In the genomic region with DNA sequence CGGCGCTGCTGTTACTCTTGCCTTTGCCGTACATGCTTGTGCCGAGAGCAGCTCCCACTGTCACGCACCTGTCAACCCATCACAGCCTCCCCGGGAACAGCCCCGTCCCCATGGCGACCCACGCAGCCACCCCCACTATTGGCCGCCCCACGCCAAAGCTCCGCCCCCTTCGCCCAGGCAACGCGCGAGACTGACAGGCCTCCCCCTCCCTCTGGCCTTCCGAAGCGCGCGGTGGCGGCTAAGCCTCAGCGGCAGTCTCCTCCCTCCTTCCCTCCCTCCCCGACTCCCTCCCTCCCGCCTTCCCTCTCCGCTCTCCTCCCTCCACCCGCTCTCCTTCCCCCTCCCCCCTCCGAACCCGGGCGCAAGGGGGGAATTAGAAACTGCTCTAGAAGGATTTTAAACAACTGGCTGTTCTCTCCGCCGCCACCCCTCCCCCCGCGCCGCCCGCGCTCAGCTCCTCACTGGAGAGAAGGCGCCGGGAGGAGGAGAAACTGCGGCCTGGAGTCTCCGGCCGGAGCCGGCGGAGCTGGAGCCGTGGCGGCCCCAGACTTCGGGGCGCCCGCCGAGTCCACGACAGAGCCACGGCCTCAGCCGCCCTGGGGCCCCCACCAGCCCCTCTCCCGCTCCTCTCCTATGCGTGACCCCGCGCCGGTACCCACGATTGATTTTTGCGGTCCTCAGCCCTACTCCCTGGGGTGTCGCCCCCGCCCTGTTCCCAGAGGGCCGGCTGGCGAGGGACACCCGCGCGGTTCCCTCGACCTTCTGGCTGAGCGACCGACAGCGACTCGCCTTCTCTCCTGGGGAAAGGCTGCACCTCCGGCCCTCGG, we compare ENCODE assay signal across 1 cellular context.
TF ChIP-seq lines count a peak whose summit lies in the region.

A gene (minus strand): TSS at position 89 of the 827 bp plus-strand sequence. CDS start 55 bp downstream, at position 34.

TF ChIP-seq in K562, 482 proteins besides CTCF, POLR2A, EP300 and RAD21 (continued from another document and continues in another):
- TF ChIP-seq, protein P1, sequence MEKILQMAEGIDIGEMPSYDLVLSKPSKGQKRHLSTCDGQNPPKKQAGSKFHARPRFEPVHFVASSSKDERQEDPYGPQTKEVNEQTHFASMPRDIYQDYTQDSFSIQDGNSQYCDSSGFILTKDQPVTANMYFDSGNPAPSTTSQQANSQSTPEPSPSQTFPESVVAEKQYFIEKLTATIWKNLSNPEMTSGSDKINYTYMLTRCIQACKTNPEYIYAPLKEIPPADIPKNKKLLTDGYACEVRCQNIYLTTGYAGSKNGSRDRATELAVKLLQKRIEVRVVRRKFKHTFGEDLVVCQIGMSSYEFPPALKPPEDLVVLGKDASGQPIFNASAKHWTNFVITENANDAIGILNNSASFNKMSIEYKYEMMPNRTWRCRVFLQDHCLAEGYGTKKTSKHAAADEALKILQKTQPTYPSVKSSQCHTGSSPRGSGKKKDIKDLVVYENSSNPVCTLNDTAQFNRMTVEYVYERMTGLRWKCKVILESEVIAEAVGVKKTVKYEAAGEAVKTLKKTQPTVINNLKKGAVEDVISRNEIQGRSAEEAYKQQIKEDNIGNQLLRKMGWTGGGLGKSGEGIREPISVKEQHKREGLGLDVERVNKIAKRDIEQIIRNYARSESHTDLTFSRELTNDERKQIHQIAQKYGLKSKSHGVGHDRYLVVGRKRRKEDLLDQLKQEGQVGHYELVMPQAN (IDR thresholded peaks at IDR 0.05; ENCODE audit: borderline replicate concordance): no peak
- TF ChIP-seq, protein P2, sequence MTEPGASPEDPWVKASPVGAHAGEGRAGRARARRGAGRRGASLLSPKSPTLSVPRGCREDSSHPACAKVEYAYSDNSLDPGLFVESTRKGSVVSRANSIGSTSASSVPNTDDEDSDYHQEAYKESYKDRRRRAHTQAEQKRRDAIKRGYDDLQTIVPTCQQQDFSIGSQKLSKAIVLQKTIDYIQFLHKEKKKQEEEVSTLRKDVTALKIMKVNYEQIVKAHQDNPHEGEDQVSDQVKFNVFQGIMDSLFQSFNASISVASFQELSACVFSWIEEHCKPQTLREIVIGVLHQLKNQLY (CRISPR knock-in tag; conservative IDR thresholded peaks at IDR 0.05): no peak
- TF ChIP-seq ZNF445 (CRISPR knock-in tag; IDR thresholded peaks at IDR 0.05; ENCODE audit: low read depth): no peak
- TF ChIP-seq SPI1 (IDR thresholded peaks at IDR 0.05; ENCODE audit: borderline replicate concordance, low read depth, low read length): no peak
- peak; percentile 97 for TF ChIP-seq U2AF1 (optimal IDR thresholded peaks at IDR 0.05; ENCODE audit: low read depth, low read length)
- TF ChIP-seq, protein P3, sequence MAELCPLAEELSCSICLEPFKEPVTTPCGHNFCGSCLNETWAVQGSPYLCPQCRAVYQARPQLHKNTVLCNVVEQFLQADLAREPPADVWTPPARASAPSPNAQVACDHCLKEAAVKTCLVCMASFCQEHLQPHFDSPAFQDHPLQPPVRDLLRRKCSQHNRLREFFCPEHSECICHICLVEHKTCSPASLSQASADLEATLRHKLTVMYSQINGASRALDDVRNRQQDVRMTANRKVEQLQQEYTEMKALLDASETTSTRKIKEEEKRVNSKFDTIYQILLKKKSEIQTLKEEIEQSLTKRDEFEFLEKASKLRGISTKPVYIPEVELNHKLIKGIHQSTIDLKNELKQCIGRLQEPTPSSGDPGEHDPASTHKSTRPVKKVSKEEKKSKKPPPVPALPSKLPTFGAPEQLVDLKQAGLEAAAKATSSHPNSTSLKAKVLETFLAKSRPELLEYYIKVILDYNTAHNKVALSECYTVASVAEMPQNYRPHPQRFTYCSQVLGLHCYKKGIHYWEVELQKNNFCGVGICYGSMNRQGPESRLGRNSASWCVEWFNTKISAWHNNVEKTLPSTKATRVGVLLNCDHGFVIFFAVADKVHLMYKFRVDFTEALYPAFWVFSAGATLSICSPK (IDR thresholded peaks at IDR 0.05; ENCODE audit: borderline replicate concordance): no peak
- peak; percentile 93 for TF ChIP-seq BMI1 (IDR thresholded peaks at IDR 0.05; ENCODE audit: low read length)
- TF ChIP-seq HDAC6 (IDR thresholded peaks at IDR 0.05; ENCODE audit: low read depth, low read length): no peak
- TF ChIP-seq, protein P4, sequence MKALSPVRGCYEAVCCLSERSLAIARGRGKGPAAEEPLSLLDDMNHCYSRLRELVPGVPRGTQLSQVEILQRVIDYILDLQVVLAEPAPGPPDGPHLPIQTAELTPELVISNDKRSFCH (CRISPR knock-in tag; IDR thresholded peaks at IDR 0.05): no peak
- TF ChIP-seq, protein P4 (tag; IDR thresholded peaks at IDR 0.05): peak; percentile 81
- 0 out of 2 replicates have a peak, but pooled peaks have one; percentile 76 for TF ChIP-seq HEY1 (CRISPR knock-in tag; IDR thresholded peaks at IDR 0.05; ENCODE audit: borderline replicate concordance)
- TF ChIP-seq KDM2B (CRISPR knock-in tag; IDR thresholded peaks at IDR 0.05): peak; percentile 79; the same call in 1 of the 2 replicates
- no peak for TF ChIP-seq TSC22D4 (tag; IDR thresholded peaks at IDR 0.05)
- TF ChIP-seq ZNF589 (CRISPR knock-in tag; IDR thresholded peaks at IDR 0.05; ENCODE audit: low read depth): no peak
- peak in 1 of 2 experiments; percentile 96; a peak in 2 of 4 replicates for TF ChIP-seq CSDE1 (IDR thresholded peaks at IDR 0.05)
- TF ChIP-seq, protein P5, sequence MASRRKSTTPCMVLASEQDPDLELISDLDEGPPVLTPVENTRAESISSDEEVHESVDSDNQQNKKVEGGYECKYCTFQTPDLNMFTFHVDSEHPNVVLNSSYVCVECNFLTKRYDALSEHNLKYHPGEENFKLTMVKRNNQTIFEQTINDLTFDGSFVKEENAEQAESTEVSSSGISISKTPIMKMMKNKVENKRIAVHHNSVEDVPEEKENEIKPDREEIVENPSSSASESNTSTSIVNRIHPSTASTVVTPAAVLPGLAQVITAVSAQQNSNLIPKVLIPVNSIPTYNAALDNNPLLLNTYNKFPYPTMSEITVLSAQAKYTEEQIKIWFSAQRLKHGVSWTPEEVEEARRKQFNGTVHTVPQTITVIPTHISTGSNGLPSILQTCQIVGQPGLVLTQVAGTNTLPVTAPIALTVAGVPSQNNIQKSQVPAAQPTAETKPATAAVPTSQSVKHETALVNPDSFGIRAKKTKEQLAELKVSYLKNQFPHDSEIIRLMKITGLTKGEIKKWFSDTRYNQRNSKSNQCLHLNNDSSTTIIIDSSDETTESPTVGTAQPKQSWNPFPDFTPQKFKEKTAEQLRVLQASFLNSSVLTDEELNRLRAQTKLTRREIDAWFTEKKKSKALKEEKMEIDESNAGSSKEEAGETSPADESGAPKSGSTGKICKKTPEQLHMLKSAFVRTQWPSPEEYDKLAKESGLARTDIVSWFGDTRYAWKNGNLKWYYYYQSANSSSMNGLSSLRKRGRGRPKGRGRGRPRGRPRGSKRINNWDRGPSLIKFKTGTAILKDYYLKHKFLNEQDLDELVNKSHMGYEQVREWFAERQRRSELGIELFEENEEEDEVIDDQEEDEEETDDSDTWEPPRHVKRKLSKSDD (conservative IDR thresholded peaks at IDR 0.05; ENCODE audit: low read length): no peak
- no peak for TF ChIP-seq MAFF (IDR thresholded peaks at IDR 0.05; ENCODE audit: low read length)
- TF ChIP-seq, protein P6, sequence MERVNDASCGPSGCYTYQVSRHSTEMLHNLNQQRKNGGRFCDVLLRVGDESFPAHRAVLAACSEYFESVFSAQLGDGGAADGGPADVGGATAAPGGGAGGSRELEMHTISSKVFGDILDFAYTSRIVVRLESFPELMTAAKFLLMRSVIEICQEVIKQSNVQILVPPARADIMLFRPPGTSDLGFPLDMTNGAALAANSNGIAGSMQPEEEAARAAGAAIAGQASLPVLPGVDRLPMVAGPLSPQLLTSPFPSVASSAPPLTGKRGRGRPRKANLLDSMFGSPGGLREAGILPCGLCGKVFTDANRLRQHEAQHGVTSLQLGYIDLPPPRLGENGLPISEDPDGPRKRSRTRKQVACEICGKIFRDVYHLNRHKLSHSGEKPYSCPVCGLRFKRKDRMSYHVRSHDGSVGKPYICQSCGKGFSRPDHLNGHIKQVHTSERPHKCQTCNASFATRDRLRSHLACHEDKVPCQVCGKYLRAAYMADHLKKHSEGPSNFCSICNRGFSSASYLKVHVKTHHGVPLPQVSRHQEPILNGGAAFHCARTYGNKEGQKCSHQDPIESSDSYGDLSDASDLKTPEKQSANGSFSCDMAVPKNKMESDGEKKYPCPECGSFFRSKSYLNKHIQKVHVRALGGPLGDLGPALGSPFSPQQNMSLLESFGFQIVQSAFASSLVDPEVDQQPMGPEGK (CRISPR knock-in tag; IDR thresholded peaks at IDR 0.05; ENCODE audit: borderline replicate concordance): no peak
- no peak; a peak in 2 of 4 replicates for TF ChIP-seq ETV6 (IDR thresholded peaks at IDR 0.05; ENCODE audit: borderline replicate concordance in 1 of 2, low read depth in 2 of 2, low read length in 1 of 2)
- TF ChIP-seq ETV6 (CRISPR knock-in tag; IDR thresholded peaks at IDR 0.05; ENCODE audit: borderline replicate concordance): no peak
- no peak for TF ChIP-seq SNRNP70 (optimal IDR thresholded peaks at IDR 0.05; ENCODE audit: low read depth, low read length)
- TF ChIP-seq, protein P7, sequence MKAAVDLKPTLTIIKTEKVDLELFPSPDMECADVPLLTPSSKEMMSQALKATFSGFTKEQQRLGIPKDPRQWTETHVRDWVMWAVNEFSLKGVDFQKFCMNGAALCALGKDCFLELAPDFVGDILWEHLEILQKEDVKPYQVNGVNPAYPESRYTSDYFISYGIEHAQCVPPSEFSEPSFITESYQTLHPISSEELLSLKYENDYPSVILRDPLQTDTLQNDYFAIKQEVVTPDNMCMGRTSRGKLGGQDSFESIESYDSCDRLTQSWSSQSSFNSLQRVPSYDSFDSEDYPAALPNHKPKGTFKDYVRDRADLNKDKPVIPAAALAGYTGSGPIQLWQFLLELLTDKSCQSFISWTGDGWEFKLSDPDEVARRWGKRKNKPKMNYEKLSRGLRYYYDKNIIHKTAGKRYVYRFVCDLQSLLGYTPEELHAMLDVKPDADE (conservative IDR thresholded peaks at IDR 0.05; ENCODE audit: control insufficient read depth, low read depth, low read length): peak; percentile 78; the same call in 1 of the 2 replicates
- no peak for TF ChIP-seq CAMTA2 (CRISPR knock-in tag; conservative IDR thresholded peaks at IDR 0.05)
- TF ChIP-seq, protein P8, sequence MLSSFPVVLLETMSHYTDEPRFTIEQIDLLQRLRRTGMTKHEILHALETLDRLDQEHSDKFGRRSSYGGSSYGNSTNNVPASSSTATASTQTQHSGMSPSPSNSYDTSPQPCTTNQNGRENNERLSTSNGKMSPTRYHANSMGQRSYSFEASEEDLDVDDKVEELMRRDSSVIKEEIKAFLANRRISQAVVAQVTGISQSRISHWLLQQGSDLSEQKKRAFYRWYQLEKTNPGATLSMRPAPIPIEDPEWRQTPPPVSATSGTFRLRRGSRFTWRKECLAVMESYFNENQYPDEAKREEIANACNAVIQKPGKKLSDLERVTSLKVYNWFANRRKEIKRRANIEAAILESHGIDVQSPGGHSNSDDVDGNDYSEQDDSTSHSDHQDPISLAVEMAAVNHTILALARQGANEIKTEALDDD (IDR thresholded peaks at IDR 0.05): peak; percentile 21; the same call in 1 of the 2 replicates
- no peak for TF ChIP-seq HIVEP1 (CRISPR knock-in tag; IDR thresholded peaks at IDR 0.05)
- TF ChIP-seq SMAD4 (CRISPR knock-in tag; conservative IDR thresholded peaks at IDR 0.05): peak; percentile 99
- no peak for TF ChIP-seq ZBTB8A (IDR thresholded peaks at IDR 0.05; ENCODE audit: partially characterized antibody)
- TF ChIP-seq, protein P9, sequence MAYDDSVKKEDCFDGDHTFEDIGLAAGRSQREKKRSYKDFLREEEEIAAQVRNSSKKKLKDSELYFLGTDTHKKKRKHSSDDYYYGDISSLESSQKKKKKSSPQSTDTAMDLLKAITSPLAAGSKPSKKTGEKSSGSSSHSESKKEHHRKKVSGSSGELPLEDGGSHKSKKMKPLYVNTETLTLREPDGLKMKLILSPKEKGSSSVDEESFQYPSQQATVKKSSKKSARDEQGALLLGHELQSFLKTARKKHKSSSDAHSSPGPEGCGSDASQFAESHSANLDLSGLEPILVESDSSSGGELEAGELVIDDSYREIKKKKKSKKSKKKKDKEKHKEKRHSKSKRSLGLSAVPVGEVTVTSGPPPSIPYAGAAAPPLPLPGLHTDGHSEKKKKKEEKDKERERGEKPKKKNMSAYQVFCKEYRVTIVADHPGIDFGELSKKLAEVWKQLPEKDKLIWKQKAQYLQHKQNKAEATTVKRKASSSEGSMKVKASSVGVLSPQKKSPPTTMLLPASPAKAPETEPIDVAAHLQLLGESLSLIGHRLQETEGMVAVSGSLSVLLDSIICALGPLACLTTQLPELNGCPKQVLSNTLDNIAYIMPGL (CRISPR knock-in tag; IDR thresholded peaks at IDR 0.05): 0 out of 2 replicates have a peak, but pooled peaks have one; percentile 38
- peak; percentile 61 for TF ChIP-seq CTBP1 (IDR thresholded peaks at IDR 0.05; ENCODE audit: borderline replicate concordance)
- TF ChIP-seq TEAD1 (CRISPR knock-in tag; IDR thresholded peaks at IDR 0.05): peak; percentile 25 to 38; a peak in 1 of 4 replicates
- TF ChIP-seq HMG20A (CRISPR knock-in tag; conservative IDR thresholded peaks at IDR 0.05): no peak
- peak; percentile 79 for TF ChIP-seq NFRKB (IDR thresholded peaks at IDR 0.05; ENCODE audit: low read depth)
- TF ChIP-seq TCF7L2 (IDR thresholded peaks at IDR 0.05; ENCODE audit: low read depth, low read length): no peak
- TF ChIP-seq, protein P10, sequence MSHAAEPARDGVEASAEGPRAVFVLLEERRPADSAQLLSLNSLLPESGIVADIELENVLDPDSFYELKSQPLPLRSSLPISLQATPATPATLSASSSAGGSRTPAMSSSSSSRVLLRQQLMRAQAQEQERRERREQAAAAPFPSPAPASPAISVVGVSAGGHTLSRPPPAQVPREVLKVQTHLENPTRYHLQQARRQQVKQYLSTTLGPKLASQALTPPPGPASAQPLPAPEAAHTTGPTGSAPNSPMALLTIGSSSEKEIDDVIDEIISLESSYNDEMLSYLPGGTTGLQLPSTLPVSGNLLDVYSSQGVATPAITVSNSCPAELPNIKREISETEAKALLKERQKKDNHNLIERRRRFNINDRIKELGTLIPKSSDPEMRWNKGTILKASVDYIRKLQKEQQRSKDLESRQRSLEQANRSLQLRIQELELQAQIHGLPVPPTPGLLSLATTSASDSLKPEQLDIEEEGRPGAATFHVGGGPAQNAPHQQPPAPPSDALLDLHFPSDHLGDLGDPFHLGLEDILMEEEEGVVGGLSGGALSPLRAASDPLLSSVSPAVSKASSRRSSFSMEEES (CRISPR knock-in tag; IDR thresholded peaks at IDR 0.05): no peak
- TF ChIP-seq RAD51 (IDR thresholded peaks at IDR 0.05; ENCODE audit: borderline replicate concordance, low read depth): no peak
- TF ChIP-seq HMG20B (CRISPR knock-in tag; IDR thresholded peaks at IDR 0.05): no peak
- TF ChIP-seq BDP1 (IDR thresholded peaks at IDR 0.05; ENCODE audit: insufficient read depth, insufficient read length): no peak
- TF ChIP-seq, protein P11, sequence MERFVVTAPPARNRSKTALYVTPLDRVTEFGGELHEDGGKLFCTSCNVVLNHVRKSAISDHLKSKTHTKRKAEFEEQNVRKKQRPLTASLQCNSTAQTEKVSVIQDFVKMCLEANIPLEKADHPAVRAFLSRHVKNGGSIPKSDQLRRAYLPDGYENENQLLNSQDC (CRISPR knock-in tag; IDR thresholded peaks at IDR 0.05): no peak
- TF ChIP-seq POLR2B (IDR thresholded peaks at IDR 0.05; ENCODE audit: low read depth, partially characterized antibody): peak; percentile 71
- peak; percentile 94 for TF ChIP-seq MEIS2 (IDR thresholded peaks at IDR 0.05; ENCODE audit: partially characterized antibody)
